Comparison of ENCODE assay signal across 8 cellular contexts in the genomic region with DNA sequence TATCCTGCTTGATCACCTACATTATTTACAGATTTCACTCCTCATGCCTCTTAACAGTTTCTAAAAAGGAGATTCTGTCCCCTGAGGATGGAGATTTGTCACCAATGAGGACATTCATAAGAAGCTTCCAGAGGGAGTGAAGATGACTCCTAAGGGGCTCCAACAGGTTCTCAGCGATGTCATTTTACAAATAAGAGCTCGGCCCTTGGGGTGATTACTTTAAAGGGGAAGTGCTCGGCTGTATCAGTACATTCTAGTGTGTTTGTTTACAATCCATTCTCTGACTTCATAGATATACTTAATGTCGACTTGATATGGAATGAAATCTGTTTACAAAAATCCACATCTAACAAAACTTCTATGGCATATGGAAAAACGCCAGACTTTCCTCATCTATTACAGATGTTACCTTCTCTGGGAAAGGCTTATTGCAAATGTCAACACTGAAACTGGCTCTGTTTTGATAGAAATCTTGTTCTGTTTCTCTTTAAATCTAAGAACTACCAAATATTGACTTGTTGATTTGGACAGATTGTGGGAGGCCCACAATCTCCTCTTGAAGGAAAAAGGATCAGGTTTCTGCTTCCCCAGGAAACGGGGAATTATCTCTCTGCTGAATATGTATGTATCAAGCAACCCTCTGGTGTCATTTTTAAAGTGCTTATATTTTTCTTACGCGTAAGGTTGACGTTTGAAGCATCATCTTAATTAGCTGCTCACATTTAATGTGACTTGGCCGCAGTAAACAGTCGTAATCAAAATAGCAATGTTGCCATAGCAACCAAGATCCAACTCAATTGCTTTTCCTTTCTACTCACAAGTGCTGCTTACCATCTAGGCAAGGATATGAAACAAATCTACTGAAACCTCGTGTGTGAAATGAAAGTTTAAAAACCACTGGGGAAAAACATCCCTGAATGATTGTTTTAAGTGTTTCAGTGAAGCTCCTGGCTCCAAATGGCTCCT.
DNase-seq lines count a peak whose midpoint lies in the region; ATAC-seq and TF ChIP-seq lines count a peak whose summit lies in the region.

No MANE protein-coding gene starts in this region.

- no peak for ATAC-seq in GM18867 (IDR thresholded peaks at IDR 0.05; ENCODE audit: unreplicated experiment)
- no peak for ATAC-seq in HG03175 (IDR thresholded peaks at IDR 0.05; ENCODE audit: unreplicated experiment)

- H3K9me3 Mint-ChIP-seq in osteocyte (ENCODE audit: unreplicated experiment) = no peaks in the 10 kb centered on the region

- no peak overlapping the region for H3K4me3 Mint-ChIP-seq in osteocyte (ENCODE audit: unreplicated experiment)

- no peaks in the 10 kb centered on the region for H3K36me3 Mint-ChIP-seq in osteocyte (ENCODE audit: unreplicated experiment)

- H3K4me1 Mint-ChIP-seq in osteocyte (ENCODE audit: unreplicated experiment) = peaks cover 21% of the 10 kb centered on the region

- TF ChIP-seq CTCF in osteocyte (IDR thresholded peaks at IDR 0.05) = no peak

- peak overlapping the region; percentile 4 for H3K27ac Mint-ChIP-seq in osteocyte (ENCODE audit: unreplicated experiment)

- DNase-seq in ELR (ENCODE audit: low read depth) (peak; percentile 21), NCI-H2029 treated with DMSO at 0.1 percent for 48 hours (lab: John Stamatoyannopoulos, UW) (peak; percentile 46), osteocyte (ENCODE audit: extremely low spot score, unreplicated experiment) (no peak), foreskin melanocyte (no peak), activated gamma-delta T cell (lab: John Stamatoyannopoulos, UW) (no peak)
- peak; percentile 81 for DNase-seq in central memory CD4-positive, alpha-beta T cell

- no peaks in the 10 kb centered on the region for H3K27me3 Mint-ChIP-seq in osteocyte (ENCODE audit: unreplicated experiment)

Comparison
In these comparisons a context has a peak if more than half of its experiments do, and no peak if none do; other contexts are left out.
1. DNase-seq: peak in ELR (single experiment), NCI-H2029 treated with DMSO at 0.1 percent for 48 hours (single experiment) and central memory CD4-positive, alpha-beta T cell (single experiment); none in osteocyte (single experiment), foreskin melanocyte (single experiment) and activated gamma-delta T cell (single experiment).